28 cellular contexts compared by ENCODE assay signal in the genomic region with DNA sequence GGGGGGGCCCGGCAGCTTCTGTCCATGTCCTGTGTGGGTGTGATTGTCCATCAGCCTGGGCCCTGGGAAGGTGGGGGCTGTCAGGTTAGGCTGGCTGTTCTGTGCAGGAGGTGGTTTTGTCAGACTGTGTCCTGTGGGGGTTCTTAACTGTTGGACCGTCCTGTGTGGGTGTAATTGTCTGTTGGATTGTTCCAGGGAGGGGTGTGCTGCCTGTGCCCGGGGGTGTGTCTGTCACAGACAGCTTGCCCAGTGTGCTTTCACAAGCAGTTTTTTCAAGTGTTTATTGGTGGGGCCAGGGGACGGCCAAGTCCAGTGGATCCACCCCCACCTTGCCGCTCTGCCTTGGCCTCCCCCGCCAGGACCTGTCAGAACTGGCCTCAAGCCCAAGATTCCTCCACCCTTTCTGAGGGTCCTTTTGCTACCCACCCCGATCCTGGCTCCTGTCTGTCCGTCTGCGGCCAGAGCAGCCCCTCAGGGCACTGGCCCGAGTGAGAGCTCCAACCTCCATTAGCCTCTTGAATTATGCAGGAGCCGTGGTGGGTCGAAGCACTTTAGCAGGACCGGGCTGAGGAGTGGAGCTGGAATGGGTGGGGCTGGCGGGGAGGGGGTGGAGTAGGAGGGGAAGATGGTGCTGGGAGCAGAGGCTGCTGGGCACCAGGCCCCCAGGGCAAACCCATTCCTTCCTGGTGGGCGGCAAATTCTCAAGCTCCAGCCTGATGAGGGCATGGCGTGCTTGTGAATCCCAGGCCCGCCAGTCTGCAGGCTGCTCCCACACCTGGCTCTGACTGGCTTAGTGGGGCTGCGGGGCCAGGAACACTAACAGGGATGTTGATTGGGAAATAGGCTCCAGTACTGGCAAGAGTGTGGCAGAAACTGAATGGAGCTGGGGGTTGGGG. TPM values are rescaled to one million over a fixed set of nuclear protein-coding genes. Genes with fewer than 3 reads are reported as not detected.
DNase-seq lines count a peak whose midpoint lies in the region; ATAC-seq and TF ChIP-seq lines count a peak whose summit lies in the region.
"Had no signal": no experiment of that assay in that cellular context is flagged by ENCODE, and none has a peak within 500 bp of the region (broad histone marks: within the 10 kb centered on the region; RNA-seq: fewer than 3 reads in every experiment).

No MANE protein-coding gene starts in this region.

- no peaks in the 10 kb centered on the region for H3K4me1 ChIP-seq in MM.1S (ENCODE audit: low read length)

- no peak for TF ChIP-seq CTCF in glutamatergic neuron (IDR thresholded peaks at IDR 0.05; ENCODE audit: partially characterized antibody, unreplicated experiment)
- no peak for TF ChIP-seq CTCF in omental fat pad (IDR thresholded peaks at IDR 0.05)
- no peak for TF ChIP-seq CTCF in MM.1S (IDR thresholded peaks at IDR 0.05; ENCODE audit: low read length)

- H3K27me3 Mint-ChIP-seq in glutamatergic neuron (ENCODE audit: unreplicated experiment), result peaks cover 7% of the 10 kb centered on the region
- H3K27me3 Mint-ChIP-seq: activated CD4-positive, alpha-beta T cell treated with anti-CD3 and anti-CD28 coated beads, Interleukin-2, amount 10 ng/mL, durations not matched to agents 7 days and 5 days; naive thymus-derived CD4-positive, alpha-beta T cell had no signal

- H3K4me3 Mint-ChIP-seq in glutamatergic neuron (ENCODE audit: unreplicated experiment), result peak overlapping the region; percentile 71
- H3K4me3 Mint-ChIP-seq: activated B cell treated with CpG ODN at 0.5 μM for 24 hours; activated CD4-positive, alpha-beta T cell treated with anti-CD3 and anti-CD28 coated beads, Interleukin-2, amount 10 ng/mL, durations not matched to agents 7 days and 5 days; naive thymus-derived CD4-positive, alpha-beta T cell had no signal

- H3K9ac ChIP-seq in MM.1S (ENCODE audit: low read length), result no peak overlapping the region

- H3K4me3 ChIP-seq in MM.1S (ENCODE audit: low read length), result no peak overlapping the region
- H3K4me3 ChIP-seq: MG63, SJSA1, smooth muscle cell had no signal

- no peaks in the 10 kb centered on the region for H3K79me2 ChIP-seq in MM.1S (ENCODE audit: low read length)

- no peaks in the 10 kb centered on the region for H3K9me3 ChIP-seq in MM.1S (replicated peaks; ENCODE audit: insufficient read depth, low read length)
- H3K9me3 ChIP-seq: MG63, SJSA1 had no signal

- no peak for ATAC-seq in activated naive CD4-positive, alpha-beta T cell treated with anti-CD3 and anti-CD28 coated beads, Interleukin-2, amount 50 U/mL, for 72 hours
- peak; percentile 49 for ATAC-seq in omental fat pad (ENCODE audit: low FRiP score)
- no peak for ATAC-seq in GM19023 (IDR thresholded peaks at IDR 0.05; ENCODE audit: unreplicated experiment)
- ATAC-seq: naive thymus-derived CD4-positive, alpha-beta T cell had no signal

- no peak overlapping the region for H2AFZ ChIP-seq in MM.1S (ENCODE audit: low read length)

- no peaks in the 10 kb centered on the region for H3K36me3 ChIP-seq in MM.1S (replicated peaks; ENCODE audit: insufficient read depth, low read length)
- H3K36me3 ChIP-seq: MG63, SJSA1 had no signal

- H3K27me3 ChIP-seq in MM.1S (replicated peaks; ENCODE audit: insufficient read depth, low read length), result no peaks in the 10 kb centered on the region
- H3K27me3 ChIP-seq: MG63, SJSA1 had no signal

- no peaks in the 10 kb centered on the region for H3F3A ChIP-seq in MM.1S (ENCODE audit: insufficient read depth, low read length)

- peaks cover 19% of the 10 kb centered on the region for H3K4me1 Mint-ChIP-seq in glutamatergic neuron (ENCODE audit: low read depth, unreplicated experiment)
- H3K4me1 Mint-ChIP-seq: activated B cell treated with CpG ODN at 0.5 μM for 24 hours had no signal

- H3K27ac Mint-ChIP-seq in activated naive CD4-positive, alpha-beta T cell treated with anti-CD3 and anti-CD28 coated beads, Interleukin-2, amount 50 U/mL, for 72 hours, result peak overlapping the region; percentile 37 to 68
- peak overlapping the region; percentile 66 for H3K27ac Mint-ChIP-seq in glutamatergic neuron (ENCODE audit: unreplicated experiment)
- H3K27ac Mint-ChIP-seq: activated B cell treated with CpG ODN at 0.5 μM for 24 hours; activated CD4-positive, alpha-beta T cell treated with anti-CD3 and anti-CD28 coated beads, Interleukin-2, amount 10 ng/mL, durations not matched to agents 7 days and 5 days; naive thymus-derived CD4-positive, alpha-beta T cell had no signal

- H3K9me2 ChIP-seq in MM.1S (replicated peaks; ENCODE audit: insufficient read depth, low read length), result no peaks in the 10 kb centered on the region

- H3K4me2 ChIP-seq in MM.1S (ENCODE audit: low read depth, low read length), result no peak overlapping the region
- H3K4me2 ChIP-seq: smooth muscle cell had no signal

- no peaks in the 10 kb centered on the region for H3K36me3 Mint-ChIP-seq in activated naive CD4-positive, alpha-beta T cell treated with anti-CD3 and anti-CD28 coated beads, Interleukin-2, amount 50 U/mL, for 72 hours
- peaks cover 11% of the 10 kb centered on the region for H3K36me3 Mint-ChIP-seq in glutamatergic neuron (ENCODE audit: unreplicated experiment)
- H3K36me3 Mint-ChIP-seq: naive thymus-derived CD4-positive, alpha-beta T cell had no signal

- H3K9me3 Mint-ChIP-seq in activated naive CD4-positive, alpha-beta T cell treated with anti-CD3 and anti-CD28 coated beads, Interleukin-2, amount 50 U/mL, for 72 hours, result no peaks in the 10 kb centered on the region
- H3K9me3 Mint-ChIP-seq in glutamatergic neuron (ENCODE audit: unreplicated experiment), result peaks cover 5% of the 10 kb centered on the region
- H3K9me3 Mint-ChIP-seq: activated B cell treated with CpG ODN at 0.5 μM for 24 hours; activated CD4-positive, alpha-beta T cell treated with anti-CD3 and anti-CD28 coated beads, Interleukin-2, amount 10 ng/mL, durations not matched to agents 7 days and 5 days; naive thymus-derived CD4-positive, alpha-beta T cell had no signal

- H4K20me1 ChIP-seq in MM.1S (ENCODE audit: insufficient read depth, low read length), result no peaks in the 10 kb centered on the region

- no peak overlapping the region for H3K27ac ChIP-seq in MM.1S (ENCODE audit: low read length)
- H3K27ac ChIP-seq: SJSA1 had no signal

- no peak for DNase-seq in activated naive CD4-positive, alpha-beta T cell treated with anti-CD3 and anti-CD28 coated beads, Interleukin-2, amount 50 U/mL, for 72 hours (ENCODE audit: low spot score in 2 of 2)
- DNase-seq in activated naive CD4-positive, alpha-beta T cell treated with Interleukin-2 at 50 U/mL for 16 hours, result no peak
- DNase-seq in glutamatergic neuron (peak; percentile 76), omental fat pad (ENCODE audit: low spot score) (no peak), GM19238 (ENCODE audit: insufficient read length, low spot score) (no peak), NCI-H1436 (lab: John Stamatoyannopoulos, UW) (no peak), MM.1S (no peak)
- DNase-seq: activated B cell treated with CpG ODN at 0.5 μM for 24 hours; activated CD4-positive, alpha-beta T cell treated with anti-CD3 and anti-CD28 coated beads, Interleukin-2, amount 10 ng/mL, durations not matched to agents 7 days and 5 days; activated effector memory CD4-positive, alpha-beta T cell treated with anti-CD3 and anti-CD28 coated beads, Interleukin-2, amount 50 U/mL, for 16 hours; activated T-cell treated with anti-CD3 and anti-CD28 coated beads, Interleukin-2, amount 50 U/mL, for 1 hour; cortex of kidney; DMS79 treated with DMSO at 0.1 percent for 48 hours; effector memory CD4-positive, alpha-beta T cell; erythroblast; head of caudate nucleus; KG1; kidney; MG63; naive thymus-derived CD4-positive, alpha-beta T cell; NCI-H2081 treated with DMSO at 0.1 percent for 48 hours; NCI-H446 treated with DMSO at 0.1 percent for 48 hours; NCI-H82; RPMI8226; stimulated activated naive CD4-positive, alpha-beta T cell had no signal

RNA-seq across cellular contexts. Expression of gene PTPRF, which starts 47.2 kb away (rescaled TPM):
- total RNA-seq in activated naive CD4-positive, alpha-beta T cell treated with anti-CD3 and anti-CD28 coated beads, Interleukin-2, amount 50 U/mL, for 72 hours, result 10 to 100 TPM in 1 of 2 donors, under 1 TPM in 1; 0.25 to 21.9 TPM
- total RNA-seq in glutamatergic neuron (ENCODE audit: unreplicated experiment) (171 TPM), omental fat pad (100 to 1,000 TPM in 3 of 4 donors, 10 to 100 TPM in 1; 79.1 to 176 (median 139) TPM)
- total RNA-seq: activated B cell treated with CpG ODN at 0.5 μM for 24 hours had no signal
